ENCODE assay signal across 14 cellular contexts in genomic region chr18:11108956-11109355, GRCh38. TPM values are rescaled to one million over a fixed set of nuclear protein-coding genes. Genes with fewer than 3 reads are reported as not detected.
"Had no signal": no experiment of that assay in that cellular context is flagged by ENCODE, and none has a peak within 500 bp of the region (broad histone marks: within the 10 kb centered on the region; RNA-seq: fewer than 3 reads in every experiment).

No MANE protein-coding gene starts in this region.

- H3K4me3 ChIP-seq: gastrocnemius medialis, heart right ventricle, mucosa of descending colon, skin epidermis had no signal

- ATAC-seq: esophagus mucosa; gastrocnemius medialis; heart right ventricle; left lobe of liver; mucosa of descending colon; naive thymus-derived CD8-positive, alpha-beta T cell; sciatic nerve had no signal

- DNase-seq: effector memory CD4-positive, alpha-beta T cell; gastrocnemius medialis; heart right ventricle; islet precursor cell; mammary epithelial cell; mucosa of descending colon; naive thymus-derived CD8-positive, alpha-beta T cell; posterior cingulate gyrus; stimulated activated naive CD4-positive, alpha-beta T cell; trophoblast cell had no signal

RNA-seq across cellular contexts. Expression of gene PIEZO2, which starts 40.4 kb away (rescaled TPM):
- total RNA-seq: naive thymus-derived CD8-positive, alpha-beta T cell had no signal
